Comparison of ENCODE assay signal across 22 cellular contexts in the genomic region with DNA sequence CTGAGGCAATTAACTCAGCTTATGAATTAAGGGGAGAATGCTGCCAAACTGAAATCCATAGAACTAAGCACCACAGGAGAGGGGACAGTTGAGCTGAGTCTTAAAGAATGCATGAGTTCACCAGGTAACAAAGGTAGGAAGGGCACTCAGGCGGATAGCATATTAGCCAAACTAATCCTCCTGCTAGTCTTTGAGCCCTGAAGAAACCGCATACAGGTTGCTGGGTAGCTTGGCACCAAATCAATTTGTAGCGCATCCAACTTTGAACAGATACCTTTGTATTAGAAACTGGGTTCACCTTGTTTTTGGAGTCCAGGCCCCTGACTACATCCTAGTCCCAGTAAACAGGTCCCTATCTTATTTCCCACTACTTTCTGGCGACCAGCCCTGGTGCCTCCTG.
"Had no signal": no experiment of that assay in that cellular context is flagged by ENCODE, and none has a peak within 500 bp of the region (broad histone marks: within the 10 kb centered on the region; RNA-seq: fewer than 3 reads in every experiment).

No MANE protein-coding gene starts in this region.

- H3K27ac Mint-ChIP-seq: activated B cell treated with CpG ODN at 0.5 μM for 24 hours; activated CD8-positive, alpha-beta T cell treated with anti-CD3 and anti-CD28 coated beads, Interleukin-2, amount 10 ng/mL, durations not matched to agents 7 days and 5 days; activated naive CD4-positive, alpha-beta T cell treated with anti-CD3 and anti-CD28 coated beads for 36 hours; activated T-cell treated with anti-CD3 and anti-CD28 coated beads, Interleukin-2, amount 50 U/mL, for 24 hours; activated T-helper 2 cell treated with anti-CD3 and anti-CD28 coated beads, Interferon-gamma antibody, Interleukin-2, Interleukin-4, amounts not matched to agents 10 μg/mL and 5 μg/mL and 100 μg/mL, durations not matched to agents 14 hours and 24 hours and 36 hours; stimulated activated naive CD8-positive, alpha-beta T cell treated with anti-CD3 and anti-CD28 coated beads, Interleukin-15, Interleukin-2, amounts not matched to agents 100 ng/mL and 50 ng/mL, for 24 hours had no signal

- H3K4me3 Mint-ChIP-seq: activated B cell treated with CpG ODN at 0.5 μM for 24 hours; activated CD8-positive, alpha-beta T cell treated with anti-CD3 and anti-CD28 coated beads, Interleukin-2, amount 10 ng/mL, durations not matched to agents 7 days and 5 days; activated naive CD4-positive, alpha-beta T cell treated with anti-CD3 and anti-CD28 coated beads for 36 hours; activated T-cell treated with anti-CD3 and anti-CD28 coated beads, Interleukin-2, amount 50 U/mL, for 24 hours; neural crest cell; stimulated activated naive CD8-positive, alpha-beta T cell treated with anti-CD3 and anti-CD28 coated beads, Interleukin-15, Interleukin-2, amounts not matched to agents 100 ng/mL and 50 ng/mL, for 24 hours had no signal

- ATAC-seq: activated CD8-positive, alpha-beta T cell treated with anti-CD3 and anti-CD28 coated beads, Interleukin-2, amount 10 ng/mL, durations not matched to agents 7 days and 5 days; body of pancreas; gastroesophageal sphincter; lower lobe of right lung; right lobe of liver had no signal

- H3K9me3 Mint-ChIP-seq: activated B cell treated with CpG ODN at 0.5 μM for 24 hours; activated naive CD4-positive, alpha-beta T cell treated with anti-CD3 and anti-CD28 coated beads for 36 hours; activated T-cell treated with anti-CD3 and anti-CD28 coated beads, Interleukin-2, amount 50 U/mL, for 24 hours; activated T-helper 2 cell treated with anti-CD3 and anti-CD28 coated beads, Interferon-gamma antibody, Interleukin-2, Interleukin-4, amounts not matched to agents 10 μg/mL and 5 μg/mL and 100 μg/mL, durations not matched to agents 14 hours and 24 hours and 36 hours; neural crest cell; stimulated activated naive CD8-positive, alpha-beta T cell treated with anti-CD3 and anti-CD28 coated beads, Interleukin-15, Interleukin-2, amounts not matched to agents 100 ng/mL and 50 ng/mL, for 24 hours had no signal

- DNase-seq: activated B cell treated with CpG ODN at 0.5 μM for 24 hours; activated CD4-positive, alpha-beta T cell treated with anti-CD3 and anti-CD28 coated beads for 4 hours; activated CD8-positive, alpha-beta T cell treated with anti-CD3 and anti-CD28 coated beads, Interleukin-2, amount 10 ng/mL, durations not matched to agents 7 days and 5 days; activated naive CD4-positive, alpha-beta T cell treated with anti-CD3 and anti-CD28 coated beads for 36 hours; activated T-cell treated with anti-CD3 and anti-CD28 coated beads, Interleukin-2, amount 50 U/mL, for 24 hours; body of pancreas; central memory CD4-positive, alpha-beta T cell; left cardiac atrium; lower lobe of right lung; midbrain; ovary; right lobe of liver; small intestine; stimulated activated CD4-positive, alpha-beta T cell treated with anti-CD3 and anti-CD28 coated beads, Interleukin-15, amount 100 ng/mL, for 24 hours; stimulated activated CD4-positive, alpha-beta T cell treated with anti-CD3 and anti-CD28 coated beads, Interleukin-2, amount 100 ng/mL, for 48 hours; uterus had no signal

- H3K27me3 ChIP-seq: body of pancreas, gastroesophageal sphincter, heart left ventricle, ovary, right lobe of liver, tibial nerve, uterus had no signal

- H3K27me3 Mint-ChIP-seq: activated B cell treated with CpG ODN at 0.5 μM for 24 hours; activated T-cell treated with anti-CD3 and anti-CD28 coated beads, Interleukin-2, amount 50 U/mL, for 24 hours; stimulated activated naive CD8-positive, alpha-beta T cell treated with anti-CD3 and anti-CD28 coated beads, Interleukin-15, Interleukin-2, amounts not matched to agents 100 ng/mL and 50 ng/mL, for 24 hours had no signal

- H3K36me3 ChIP-seq: gastroesophageal sphincter, ovary, right lobe of liver, uterus had no signal

- H3K9me3 ChIP-seq: body of pancreas, gastroesophageal sphincter, heart left ventricle, lower lobe of right lung, ovary, right lobe of liver, tibial nerve, uterus had no signal

- H3K27ac ChIP-seq: body of pancreas, gastroesophageal sphincter, lower lobe of right lung, ovary, right lobe of liver, tibial nerve, uterus had no signal

- H3K4me3 ChIP-seq: body of pancreas, gastroesophageal sphincter, heart left ventricle, lower lobe of right lung, ovary, right lobe of liver, tibial nerve, uterus had no signal

- H3K4me1 ChIP-seq: right lobe of liver, uterus had no signal

- H3K4me1 Mint-ChIP-seq: activated B cell treated with CpG ODN at 0.5 μM for 24 hours had no signal
